ENCODE assay signal across 12 cellular contexts in genomic region chr10:7354330-7355047, GRCh38. TPM values are rescaled to one million over a fixed set of nuclear protein-coding genes. Genes with fewer than 3 reads are reported as not detected.
A peak's percentile ranks its signal among the peaks of the same experiment; 100 is the strongest.
DNase-seq lines count a peak whose midpoint lies in the region; ATAC-seq, FAIRE-seq and TF ChIP-seq lines count a peak whose summit lies in the region.
"Had no signal": no experiment of that assay in that cellular context is flagged by ENCODE, and none has a peak within 500 bp of the region (broad histone marks: within the 10 kb centered on the region; RNA-seq: fewer than 3 reads in every experiment).

No MANE protein-coding gene starts in this region.

- H3K36me3 Mint-ChIP-seq in HFFc6 (ENCODE audit: low read depth): peaks cover 8% of the 10 kb centered on the region
- H3K36me3 Mint-ChIP-seq in naive thymus-derived CD8-positive, alpha-beta T cell: peaks cover 17 to 55% (median 39%) of the 10 kb centered on the region in 3 donors

- H3K4me1 ChIP-seq in A549: peaks cover 40% of the 10 kb centered on the region

- peaks cover 54% of the 10 kb centered on the region for H3K9me3 Mint-ChIP-seq in HFFc6
- H3K9me3 Mint-ChIP-seq in naive thymus-derived CD8-positive, alpha-beta T cell: peaks cover 0 to 5% (median 0%) of the 10 kb centered on the region in 9 donors

- TF ChIP-seq CTCF in A549 (IDR thresholded peaks at IDR 0.05) (no peak), VCaP (conservative IDR thresholded peaks at IDR 0.05) (no peak), foreskin fibroblast (IDR thresholded peaks at IDR 0.05; ENCODE audit: low read depth, low read length) (no peak), HFFc6 (IDR thresholded peaks at IDR 0.05) (no peak)

- TF ChIP-seq EP300 in A549 (IDR thresholded peaks at IDR 0.05): peak; percentile 76 to 87; a peak in 3 of 5 replicates

- H3K27ac ChIP-seq in A549 (peak overlapping the region; percentile 75 to 83), VCaP (peak overlapping the region; percentile 26; the same call in 1 of the 2 replicates)
- H3K27ac ChIP-seq: heart right ventricle had no signal

- peak; percentile 78 to 85 for DNase-seq in A549 (ENCODE audit: low read depth in 1 of 2, low spot score in 1 of 2)
- no peak for DNase-seq in GM12891 (ENCODE audit: insufficient read length, low spot score)
- peak; percentile 53 to 83 for DNase-seq in foreskin fibroblast
- DNase-seq in HFFc6: no peak
- no peak for DNase-seq in naive thymus-derived CD8-positive, alpha-beta T cell
- DNase-seq in SIG-M5 (lab: John Stamatoyannopoulos, UW): no peak
- no peak for DNase-seq in NCI-H1694 (lab: John Stamatoyannopoulos, UW)
- DNase-seq: activated CD8-positive, alpha-beta memory T cell treated with anti-CD3 and anti-CD28 coated beads, Interleukin-2, amount 50 U/mL, for 48 hours; heart right ventricle; NCI-H1436; T-helper 17 cell had no signal

- CTCF ChIA-PET in A549 (lab: Yijun Ruan, JAX): interaction anchor here (1.3 to 1.6 kb wide), 2 partner anchors 19 to 30 kb away, joined by 3 read pairs; no protein-coding TSS in a partner anchor

- FAIRE-seq in A549 (lab: Jason Lieb, UNC): no peak
- FAIRE-seq in GM12891 (lab: Jason Lieb, UNC): peak; percentile 38

- H3K4me3 ChIP-seq in A549 (no peak overlapping the region), foreskin fibroblast (ENCODE audit: low read depth in 1 of 2, low read length in 2 of 2) (no peak overlapping the region)
- H3K4me3 ChIP-seq: heart right ventricle had no signal

- no peak overlapping the region for H3K4me3 Mint-ChIP-seq in HFFc6
- no peak overlapping the region for H3K4me3 Mint-ChIP-seq in naive thymus-derived CD8-positive, alpha-beta T cell
- H3K4me3 Mint-ChIP-seq: T-helper 17 cell had no signal

- no peaks in the 10 kb centered on the region for H3K9me3 ChIP-seq in A549
- H3K9me3 ChIP-seq: heart right ventricle had no signal

- ATAC-seq in A549: peak; percentile 76 to 81
- ATAC-seq in naive thymus-derived CD8-positive, alpha-beta T cell: no peak
- ATAC-seq: T-helper 17 cell had no signal

- no peaks in the 10 kb centered on the region for H3K4me1 Mint-ChIP-seq in HFFc6 (ENCODE audit: low read depth)
- H3K4me1 Mint-ChIP-seq in naive thymus-derived CD8-positive, alpha-beta T cell: peaks cover 30 to 52% (median 39%) of the 10 kb centered on the region in 4 donors

- no peak for TF ChIP-seq POLR2A in A549 (IDR thresholded peaks at IDR 0.05; ENCODE audit: low read length)
- no peak for TF ChIP-seq POLR2A in GM12891 (IDR thresholded peaks at IDR 0.05; ENCODE audit: low read depth, low read length)

- H3K27me3 Mint-ChIP-seq in HFFc6 (ENCODE audit: insufficient read depth): no peaks in the 10 kb centered on the region
- H3K27me3 Mint-ChIP-seq in naive thymus-derived CD8-positive, alpha-beta T cell: no peaks in the 10 kb centered on the region
- H3K27me3 Mint-ChIP-seq: T-helper 17 cell had no signal

- POLR2A ChIA-PET in A549 (lab: Yijun Ruan, JAX): interaction anchor here (1.0 kb wide), 1 partner anchor 43 kb away, joined by 3 read pairs; no protein-coding TSS in a partner anchor
- POLR2A ChIA-PET in naive thymus-derived CD8-positive, alpha-beta T cell (lab: Charles Lee): no interaction called here

- peak; percentile 29 to 41; a peak in 2 of 5 replicates for TF ChIP-seq RAD21 in A549 (conservative IDR thresholded peaks at IDR 0.05 in 1 of 2, IDR thresholded peaks at IDR 0.05 in 1 of 2)

- 63% methylated on average over 11 of the region's 11 CpGs for WGBS in A549 (ENCODE audit: missing lambda C conversion rate)

- peak overlapping the region; percentile 42 for H3K4me2 ChIP-seq in A549

- no peak overlapping the region for H3K27ac Mint-ChIP-seq in HFFc6
- no peak overlapping the region for H3K27ac Mint-ChIP-seq in naive thymus-derived CD8-positive, alpha-beta T cell
- H3K27ac Mint-ChIP-seq: T-helper 17 cell had no signal

TF ChIP-seq in A549, 52 proteins besides CTCF, POLR2A, EP300 and RAD21 (continues in another document):
- peak; percentile 97 for TF ChIP-seq JUNB (IDR thresholded peaks at IDR 0.05)
- TF ChIP-seq NFE2L2 (conservative IDR thresholded peaks at IDR 0.05; ENCODE audit: low read length): no peak
- TF ChIP-seq RFX5 (IDR thresholded peaks at IDR 0.05): no peak
- peak; percentile 45 to 80; a peak in 4 of 5 replicates for TF ChIP-seq JUN (IDR thresholded peaks at IDR 0.05)
- peak in 1 of 2 experiments; percentile 63; a peak in 2 of 4 replicates for TF ChIP-seq CEBPB (IDR thresholded peaks at IDR 0.05)
- no peak for TF ChIP-seq HMGXB4 (CRISPR knock-in tag; IDR thresholded peaks at IDR 0.05; ENCODE audit: borderline replicate concordance)
- no peak for TF ChIP-seq ZNF302 (CRISPR knock-in tag; IDR thresholded peaks at IDR 0.05)
- no peak for TF ChIP-seq CBX2 (IDR thresholded peaks at IDR 0.05; ENCODE audit: borderline replicate concordance, low read depth)
- peak; percentile 76 for TF ChIP-seq MAX (IDR thresholded peaks at IDR 0.05)

TF ChIP-seq in GM12891, 5 proteins besides CTCF, POLR2A, EP300 and RAD21:
- TF ChIP-seq PAX5 (IDR thresholded peaks at IDR 0.05; ENCODE audit: insufficient read depth, low read length, severe bottlenecking) (no peak), TAF1 (IDR thresholded peaks at IDR 0.05; ENCODE audit: low read depth, low read length) (no peak), POU2F2 (IDR thresholded peaks at IDR 0.05; ENCODE audit: low read depth, low read length) (no peak), SPI1 (IDR thresholded peaks at IDR 0.05; ENCODE audit: low read depth, low read length) (no peak)

RNA-seq across cellular contexts. Expression of gene SFMBT2, which starts 56.3 kb away (rescaled TPM):
- 10.2 and 10.3 TPM in 2 replicates for polyA plus RNA-seq in A549 (2011; rRNA removed)
- polyA plus RNA-seq in A549 (2012; cell fraction: cytosol; rRNA removed): 4.6 and 5.9 TPM in 2 replicates
- 12.6 and 21.2 TPM in 2 replicates for polyA plus RNA-seq in A549 (2012; cell fraction: nucleus; rRNA removed)
- polyA plus RNA-seq in A549 (2017; fragmentation: RNase III; extraction: RNeasy Plus Mini Kit Qiagen cat#74134 plus additional on column Dnase treatment): 8.8 to 10.2 TPM (median 9.6 TPM) in 3 replicates
- polyA minus RNA-seq in A549 (2011; rRNA and poly(A)+ RNA removed): 15.2 and 17.6 TPM in 2 replicates
- polyA plus RNA-seq in GM12891 (2012; ENCODE audit: low read depth, missing spikeins): 9.5 TPM
- total RNA-seq in HFFc6 (2021; fragmentation: NEBNext Ultra II Directional; extraction: Animal tissue kit (Norgen Biotek cat#: 25700)): under 1 TPM; 0.03 to 0.12 (median 0.06) TPM
- total RNA-seq in naive thymus-derived CD8-positive, alpha-beta T cell: 10 to 100 TPM; 30.1 to 31.8 TPM
- 1 to 10 TPM; 2.2 to 6.7 (median 4.8) TPM for polyA plus RNA-seq in naive thymus-derived CD8-positive, alpha-beta T cell

Comparison
In these comparisons a context has a peak if more than half of its experiments do, and no peak if none do; other contexts are left out.
1. ATAC-seq: peak in A549 (2 of 2); none in naive thymus-derived CD8-positive, alpha-beta T cell (0 of 2).
2. DNase-seq: peak in A549 (2 of 2) and foreskin fibroblast (2 of 2); none in GM12891 (single experiment), HFFc6 (single experiment), naive thymus-derived CD8-positive, alpha-beta T cell (0 of 10), SIG-M5 (single experiment) and NCI-H1694 (single experiment).
3. RNA of gene SFMBT2, which starts 56.3 kb away (total RNA-seq): 30.1 to 31.8 TPM in naive thymus-derived CD8-positive, alpha-beta T cell; 0.03 to 0.12 TPM in HFFc6; every median in the first group is over 10 times any median in the second.